1 cellular context compared by ENCODE assay signal in the genomic region with DNA sequence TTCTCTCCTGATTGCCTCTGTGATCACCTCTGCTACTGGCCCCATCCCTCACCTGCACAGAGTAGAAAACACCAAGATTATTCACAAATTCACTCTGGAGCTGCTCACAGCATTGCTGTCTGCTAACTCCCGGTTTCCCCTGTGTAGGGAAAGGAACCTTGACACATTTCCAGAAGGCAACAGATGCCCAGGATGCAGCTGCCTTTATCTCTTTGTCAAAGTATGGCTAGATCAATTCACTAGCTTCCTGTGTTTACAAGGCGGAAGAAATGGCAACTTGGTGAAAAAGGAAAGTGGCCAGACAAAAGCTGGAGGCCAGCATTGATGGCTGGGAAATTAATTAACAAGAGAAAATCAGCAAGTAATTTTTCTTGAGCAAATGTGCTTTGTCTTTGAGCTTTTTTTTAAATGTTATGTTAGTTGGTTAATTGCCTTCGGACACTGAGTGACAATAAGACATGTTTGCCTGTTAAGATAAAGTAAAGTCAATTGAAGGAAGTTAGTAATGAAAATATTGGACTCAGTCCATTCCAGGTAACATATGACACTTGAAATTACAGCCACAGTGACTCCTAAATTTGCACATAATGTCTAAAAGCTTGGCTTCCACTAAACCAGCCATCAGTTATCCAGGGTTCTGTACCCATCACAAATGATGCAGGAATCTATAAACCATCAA.
TF ChIP-seq lines count a peak whose summit lies in the region.

No MANE protein-coding gene starts in this region.

TF ChIP-seq in GM23338, 12 proteins besides CTCF, POLR2A, EP300 and RAD21 (continued from another document):
- TF ChIP-seq, protein P1, sequence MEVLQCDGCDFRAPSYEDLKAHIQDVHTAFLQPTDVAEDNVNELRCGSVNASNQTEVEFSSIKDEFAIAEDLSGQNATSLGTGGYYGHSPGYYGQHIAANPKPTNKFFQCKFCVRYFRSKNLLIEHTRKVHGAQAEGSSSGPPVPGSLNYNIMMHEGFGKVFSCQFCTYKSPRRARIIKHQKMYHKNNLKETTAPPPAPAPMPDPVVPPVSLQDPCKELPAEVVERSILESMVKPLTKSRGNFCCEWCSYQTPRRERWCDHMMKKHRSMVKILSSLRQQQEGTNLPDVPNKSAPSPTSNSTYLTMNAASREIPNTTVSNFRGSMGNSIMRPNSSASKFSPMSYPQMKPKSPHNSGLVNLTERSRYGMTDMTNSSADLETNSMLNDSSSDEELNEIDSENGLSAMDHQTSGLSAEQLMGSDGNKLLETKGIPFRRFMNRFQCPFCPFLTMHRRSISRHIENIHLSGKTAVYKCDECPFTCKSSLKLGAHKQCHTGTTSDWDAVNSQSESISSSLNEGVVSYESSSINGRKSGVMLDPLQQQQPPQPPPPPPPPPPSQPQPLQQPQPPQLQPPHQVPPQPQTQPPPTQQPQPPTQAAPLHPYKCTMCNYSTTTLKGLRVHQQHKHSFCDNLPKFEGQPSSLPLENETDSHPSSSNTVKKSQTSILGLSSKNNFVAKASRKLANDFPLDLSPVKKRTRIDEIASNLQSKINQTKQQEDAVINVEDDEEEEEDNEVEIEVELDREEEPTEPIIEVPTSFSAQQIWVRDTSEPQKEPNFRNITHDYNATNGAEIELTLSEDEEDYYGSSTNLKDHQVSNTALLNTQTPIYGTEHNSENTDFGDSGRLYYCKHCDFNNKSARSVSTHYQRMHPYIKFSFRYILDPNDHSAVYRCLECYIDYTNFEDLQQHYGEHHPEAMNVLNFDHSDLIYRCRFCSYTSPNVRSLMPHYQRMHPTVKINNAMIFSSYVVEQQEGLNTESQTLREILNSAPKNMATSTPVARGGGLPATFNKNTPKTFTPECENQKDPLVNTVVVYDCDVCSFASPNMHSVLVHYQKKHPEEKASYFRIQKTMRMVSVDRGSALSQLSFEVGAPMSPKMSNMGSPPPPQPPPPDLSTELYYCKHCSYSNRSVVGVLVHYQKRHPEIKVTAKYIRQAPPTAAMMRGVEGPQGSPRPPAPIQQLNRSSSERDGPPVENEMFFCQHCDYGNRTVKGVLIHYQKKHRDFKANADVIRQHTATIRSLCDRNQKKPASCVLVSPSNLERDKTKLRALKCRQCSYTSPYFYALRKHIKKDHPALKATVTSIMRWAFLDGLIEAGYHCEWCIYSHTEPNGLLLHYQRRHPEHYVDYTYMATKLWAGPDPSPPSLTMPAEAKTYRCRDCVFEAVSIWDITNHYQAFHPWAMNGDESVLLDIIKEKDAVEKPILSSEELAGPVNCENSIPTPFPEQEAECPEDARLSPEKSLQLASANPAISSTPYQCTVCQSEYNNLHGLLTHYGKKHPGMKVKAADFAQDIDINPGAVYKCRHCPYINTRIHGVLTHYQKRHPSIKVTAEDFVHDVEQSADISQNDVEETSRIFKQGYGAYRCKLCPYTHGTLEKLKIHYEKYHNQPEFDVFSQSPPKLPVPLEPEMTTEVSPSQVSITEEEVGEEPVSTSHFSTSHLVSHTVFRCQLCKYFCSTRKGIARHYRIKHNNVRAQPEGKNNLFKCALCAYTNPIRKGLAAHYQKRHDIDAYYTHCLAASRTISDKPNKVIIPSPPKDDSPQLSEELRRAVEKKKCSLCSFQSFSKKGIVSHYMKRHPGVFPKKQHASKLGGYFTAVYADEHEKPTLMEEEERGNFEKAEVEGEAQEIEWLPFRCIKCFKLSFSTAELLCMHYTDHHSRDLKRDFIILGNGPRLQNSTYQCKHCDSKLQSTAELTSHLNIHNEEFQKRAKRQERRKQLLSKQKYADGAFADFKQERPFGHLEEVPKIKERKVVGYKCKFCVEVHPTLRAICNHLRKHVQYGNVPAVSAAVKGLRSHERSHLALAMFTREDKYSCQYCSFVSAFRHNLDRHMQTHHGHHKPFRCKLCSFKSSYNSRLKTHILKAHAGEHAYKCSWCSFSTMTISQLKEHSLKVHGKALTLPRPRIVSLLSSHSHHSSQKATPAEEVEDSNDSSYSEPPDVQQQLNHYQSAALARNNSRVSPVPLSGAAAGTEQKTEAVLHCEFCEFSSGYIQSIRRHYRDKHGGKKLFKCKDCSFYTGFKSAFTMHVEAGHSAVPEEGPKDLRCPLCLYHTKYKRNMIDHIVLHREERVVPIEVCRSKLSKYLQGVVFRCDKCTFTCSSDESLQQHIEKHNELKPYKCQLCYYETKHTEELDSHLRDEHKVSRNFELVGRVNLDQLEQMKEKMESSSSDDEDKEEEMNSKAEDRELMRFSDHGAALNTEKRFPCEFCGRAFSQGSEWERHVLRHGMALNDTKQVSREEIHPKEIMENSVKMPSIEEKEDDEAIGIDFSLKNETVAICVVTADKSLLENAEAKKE (CRISPR knock-in tag; IDR thresholded peaks at IDR 0.05), result no peak
- TF ChIP-seq ZNF331 (CRISPR knock-in tag; IDR thresholded peaks at IDR 0.05; ENCODE audit: low read depth) (no peak), EZH2phosphoT487 (IDR thresholded peaks at IDR 0.05; ENCODE audit: unreplicated experiment) (no peak), STAT1 (IDR thresholded peaks at IDR 0.05; ENCODE audit: unreplicated experiment) (no peak), ZNF114 (CRISPR knock-in tag; IDR thresholded peaks at IDR 0.05) (no peak), POLR2AphosphoS5 (IDR thresholded peaks at IDR 0.05; ENCODE audit: low read depth) (no peak)
- TF ChIP-seq, protein P2, sequence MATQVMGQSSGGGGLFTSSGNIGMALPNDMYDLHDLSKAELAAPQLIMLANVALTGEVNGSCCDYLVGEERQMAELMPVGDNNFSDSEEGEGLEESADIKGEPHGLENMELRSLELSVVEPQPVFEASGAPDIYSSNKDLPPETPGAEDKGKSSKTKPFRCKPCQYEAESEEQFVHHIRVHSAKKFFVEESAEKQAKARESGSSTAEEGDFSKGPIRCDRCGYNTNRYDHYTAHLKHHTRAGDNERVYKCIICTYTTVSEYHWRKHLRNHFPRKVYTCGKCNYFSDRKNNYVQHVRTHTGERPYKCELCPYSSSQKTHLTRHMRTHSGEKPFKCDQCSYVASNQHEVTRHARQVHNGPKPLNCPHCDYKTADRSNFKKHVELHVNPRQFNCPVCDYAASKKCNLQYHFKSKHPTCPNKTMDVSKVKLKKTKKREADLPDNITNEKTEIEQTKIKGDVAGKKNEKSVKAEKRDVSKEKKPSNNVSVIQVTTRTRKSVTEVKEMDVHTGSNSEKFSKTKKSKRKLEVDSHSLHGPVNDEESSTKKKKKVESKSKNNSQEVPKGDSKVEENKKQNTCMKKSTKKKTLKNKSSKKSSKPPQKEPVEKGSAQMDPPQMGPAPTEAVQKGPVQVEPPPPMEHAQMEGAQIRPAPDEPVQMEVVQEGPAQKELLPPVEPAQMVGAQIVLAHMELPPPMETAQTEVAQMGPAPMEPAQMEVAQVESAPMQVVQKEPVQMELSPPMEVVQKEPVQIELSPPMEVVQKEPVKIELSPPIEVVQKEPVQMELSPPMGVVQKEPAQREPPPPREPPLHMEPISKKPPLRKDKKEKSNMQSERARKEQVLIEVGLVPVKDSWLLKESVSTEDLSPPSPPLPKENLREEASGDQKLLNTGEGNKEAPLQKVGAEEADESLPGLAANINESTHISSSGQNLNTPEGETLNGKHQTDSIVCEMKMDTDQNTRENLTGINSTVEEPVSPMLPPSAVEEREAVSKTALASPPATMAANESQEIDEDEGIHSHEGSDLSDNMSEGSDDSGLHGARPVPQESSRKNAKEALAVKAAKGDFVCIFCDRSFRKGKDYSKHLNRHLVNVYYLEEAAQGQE (IDR thresholded peaks at IDR 0.05; ENCODE audit: unreplicated experiment), result no peak
- TF ChIP-seq, protein P3, sequence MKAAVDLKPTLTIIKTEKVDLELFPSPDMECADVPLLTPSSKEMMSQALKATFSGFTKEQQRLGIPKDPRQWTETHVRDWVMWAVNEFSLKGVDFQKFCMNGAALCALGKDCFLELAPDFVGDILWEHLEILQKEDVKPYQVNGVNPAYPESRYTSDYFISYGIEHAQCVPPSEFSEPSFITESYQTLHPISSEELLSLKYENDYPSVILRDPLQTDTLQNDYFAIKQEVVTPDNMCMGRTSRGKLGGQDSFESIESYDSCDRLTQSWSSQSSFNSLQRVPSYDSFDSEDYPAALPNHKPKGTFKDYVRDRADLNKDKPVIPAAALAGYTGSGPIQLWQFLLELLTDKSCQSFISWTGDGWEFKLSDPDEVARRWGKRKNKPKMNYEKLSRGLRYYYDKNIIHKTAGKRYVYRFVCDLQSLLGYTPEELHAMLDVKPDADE (IDR thresholded peaks at IDR 0.05), result no peak
